11 cellular contexts compared by ENCODE assay signal in the genomic region with DNA sequence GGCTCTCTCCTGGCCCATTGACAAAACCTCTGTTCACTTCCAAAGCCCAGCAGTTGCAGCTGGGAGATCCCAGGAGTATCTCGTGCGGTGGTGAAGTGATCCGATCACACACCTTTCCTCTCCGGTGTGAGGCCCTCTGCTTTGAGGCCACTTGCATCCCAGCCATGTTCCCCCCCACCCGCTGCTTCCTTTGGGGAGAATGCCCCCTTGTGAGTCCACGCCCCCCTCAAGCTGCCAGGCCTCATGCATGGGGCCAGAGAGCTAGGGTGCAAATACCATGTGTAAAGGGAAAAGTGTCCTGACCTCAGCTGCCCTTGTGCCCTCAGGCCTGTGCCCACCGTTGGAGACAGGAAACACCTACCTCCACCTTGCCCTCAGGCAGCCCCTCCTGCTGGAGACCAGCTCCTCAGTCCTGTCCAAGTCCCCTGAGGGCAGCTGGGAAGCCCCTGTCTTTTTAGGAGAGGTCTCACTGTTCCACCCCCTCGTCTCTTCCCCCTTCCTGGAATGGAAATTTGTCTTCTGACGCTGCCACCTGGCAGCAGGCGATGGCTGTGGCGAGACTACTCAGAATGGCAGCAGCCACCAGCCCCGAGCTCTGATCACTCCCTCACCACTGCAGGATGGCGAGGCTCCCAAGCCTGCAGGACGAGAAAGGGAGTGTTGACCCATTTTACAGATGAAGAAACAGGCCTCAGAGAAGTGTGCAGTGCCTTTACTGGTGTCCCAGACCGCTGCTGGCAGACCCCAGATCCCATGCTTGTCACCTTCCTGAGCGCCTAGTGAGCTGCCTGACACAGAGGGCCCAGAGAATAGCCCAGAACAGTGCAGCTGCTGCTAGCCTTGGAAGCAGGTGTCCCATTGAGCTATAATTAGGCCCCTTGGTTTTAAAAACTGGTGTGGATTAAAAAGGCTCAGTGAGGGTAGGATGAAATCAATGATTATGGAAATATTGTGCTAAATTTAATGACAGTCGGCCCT.
DNase-seq lines count a peak whose midpoint lies in the region; ATAC-seq lines count a peak whose summit lies in the region.
"Had no signal": no experiment of that assay in that cellular context is flagged by ENCODE, and none has a peak within 500 bp of the region (broad histone marks: within the 10 kb centered on the region; RNA-seq: fewer than 3 reads in every experiment).

No MANE protein-coding gene starts in this region.

- H3K9me3 Mint-ChIP-seq in CD4-positive, alpha-beta memory T cell = no peaks in the 10 kb centered on the region
- no peaks in the 10 kb centered on the region for H3K9me3 Mint-ChIP-seq in activated CD8-positive, alpha-beta T cell treated with anti-CD3 and anti-CD28 coated beads, Interleukin-2, amount 10 ng/mL, durations not matched to agents 7 days and 5 days (ENCODE audit: insufficient read depth)

- peak overlapping the region in 1 of 2 donors; percentile 28 for H3K9ac ChIP-seq in mucosa of rectum (ENCODE audit: low read depth in 1 of 2, low read length in 2 of 2)

- POLR2A ChIA-PET in CD4-positive, alpha-beta memory T cell (lab: Charles Lee; ENCODE audit: partially characterized antibody) = no interaction called here
- POLR2A ChIA-PET in activated CD8-positive, alpha-beta T cell treated with anti-CD3 and anti-CD28 coated beads, Interleukin-2, amount 10 ng/mL, durations not matched to agents 7 days and 5 days (lab: Charles Lee) = interaction anchor here (1.1 kb wide), 1 partner anchor 663 kb away, joined by 3 read pairs; the partner anchor contains the start of gene PITPNC1

- no peaks in the 10 kb centered on the region for H3K36me3 ChIP-seq in CD4-positive, alpha-beta memory T cell (ENCODE audit: insufficient read depth, low read length)
- H3K36me3 ChIP-seq in mucosa of rectum (ENCODE audit: control insufficient read depth in 2 of 2, insufficient read depth in 2 of 2, low read length in 2 of 2) = no peaks in the 10 kb centered on the region

- DNase-seq in NCI-H1417 (lab: John Stamatoyannopoulos, UW) (peak in 2 of 3 experiments; percentile 53 to 79), NCI-H1417 treated with DMSO at 0.1 percent for 48 hours (lab: John Stamatoyannopoulos, UW) (no peak), NCI-H1694 (lab: John Stamatoyannopoulos, UW) (no peak)
- no peak for DNase-seq in CD4-positive, alpha-beta memory T cell
- no peak for DNase-seq in activated CD8-positive, alpha-beta T cell treated with anti-CD3 and anti-CD28 coated beads, Interleukin-2, amount 10 ng/mL, durations not matched to agents 7 days and 5 days
- DNase-seq: DMS79 treated with DMSO at 0.1 percent for 48 hours, erythroblast, NCI-H774 had no signal

- H3K27me3 ChIP-seq in CD4-positive, alpha-beta memory T cell (ENCODE audit: insufficient read depth, low read length) = no peaks in the 10 kb centered on the region
- H3K27me3 ChIP-seq in mucosa of rectum (ENCODE audit: control insufficient read depth in 2 of 2, insufficient read depth in 2 of 2, low read length in 2 of 2) = no peaks in the 10 kb centered on the region

- intact Hi-C loops in CD4-positive, alpha-beta memory T cell (cut with micrococcal nuclease) = loop anchor here (1.0 to 5.0 kb wide), 3 partner anchors 192 to 578 kb away; no protein-coding TSS in a partner anchor

- no peak overlapping the region for H3K4me3 Mint-ChIP-seq in CD4-positive, alpha-beta memory T cell
- no peak overlapping the region for H3K4me3 Mint-ChIP-seq in activated CD8-positive, alpha-beta T cell treated with anti-CD3 and anti-CD28 coated beads, Interleukin-2, amount 10 ng/mL, durations not matched to agents 7 days and 5 days

- H3K4me1 Mint-ChIP-seq in CD4-positive, alpha-beta memory T cell = peaks cover 16 to 45% (median 30%) of the 10 kb centered on the region in 4 donors
- peaks cover 57% of the 10 kb centered on the region for H3K4me1 Mint-ChIP-seq in activated CD8-positive, alpha-beta T cell treated with anti-CD3 and anti-CD28 coated beads, Interleukin-2, amount 10 ng/mL, durations not matched to agents 7 days and 5 days (ENCODE audit: low read depth)

- H3K9me3 ChIP-seq in CD4-positive, alpha-beta memory T cell (ENCODE audit: control insufficient read depth in 1 of 2, low read length in 2 of 2) = no peaks in the 10 kb centered on the region
- H3K9me3 ChIP-seq in mucosa of rectum (ENCODE audit: control insufficient read depth in 2 of 2, low read length in 2 of 2) = no peaks in the 10 kb centered on the region

- peaks cover 12% of the 10 kb centered on the region for H3K4me1 ChIP-seq in CD4-positive, alpha-beta memory T cell (ENCODE audit: insufficient read depth, low read length)
- H3K4me1 ChIP-seq in mucosa of rectum (ENCODE audit: control insufficient read depth in 2 of 2, insufficient read depth in 2 of 2, low read length in 2 of 2) = peaks cover 26 to 46% of the 10 kb centered on the region in 2 donors

- no peak for ATAC-seq in activated CD8-positive, alpha-beta T cell treated with anti-CD3 and anti-CD28 coated beads, Interleukin-2, amount 10 ng/mL, durations not matched to agents 7 days and 5 days
- ATAC-seq in GM21786 (IDR thresholded peaks at IDR 0.05; ENCODE audit: unreplicated experiment) = no peak
- no peak for ATAC-seq in GM21619 (IDR thresholded peaks at IDR 0.05; ENCODE audit: unreplicated experiment)

- H3K27ac ChIP-seq in CD4-positive, alpha-beta memory T cell (ENCODE audit: low read depth, low read length) = no peak overlapping the region
- peak overlapping the region; percentile 71 to 90 for H3K27ac ChIP-seq in mucosa of rectum (ENCODE audit: low read depth in 2 of 2, low read length in 2 of 2)

- CTCF ChIA-PET in CD4-positive, alpha-beta memory T cell (lab: Charles Lee; ENCODE audit: partially characterized antibody) = interaction anchor here (0.8 to 1.7 kb wide), 6 partner anchors 8 to 515 kb away, joined by 3 to 4 read pairs (median 3); no protein-coding TSS in a partner anchor
- CTCF ChIA-PET in activated CD8-positive, alpha-beta T cell treated with anti-CD3 and anti-CD28 coated beads, Interleukin-2, amount 10 ng/mL, durations not matched to agents 7 days and 5 days (lab: Charles Lee) = interaction anchor here (0.7 to 2.1 kb wide), 15 partner anchors 10 to 507 kb away, joined by 3 to 8 read pairs (median 3); no protein-coding TSS in a partner anchor

- no peaks in the 10 kb centered on the region for H3K27me3 Mint-ChIP-seq in CD4-positive, alpha-beta memory T cell
- H3K27me3 Mint-ChIP-seq in activated CD8-positive, alpha-beta T cell treated with anti-CD3 and anti-CD28 coated beads, Interleukin-2, amount 10 ng/mL, durations not matched to agents 7 days and 5 days (ENCODE audit: low read depth) = no peaks in the 10 kb centered on the region

- peaks cover 26 to 27% of the 10 kb centered on the region in 2 donors for H3K36me3 Mint-ChIP-seq in CD4-positive, alpha-beta memory T cell
- peaks cover 33% of the 10 kb centered on the region for H3K36me3 Mint-ChIP-seq in activated CD8-positive, alpha-beta T cell treated with anti-CD3 and anti-CD28 coated beads, Interleukin-2, amount 10 ng/mL, durations not matched to agents 7 days and 5 days (ENCODE audit: low read depth)

- H3K27ac Mint-ChIP-seq in CD4-positive, alpha-beta memory T cell = peak overlapping the region in 5 of 7 donors; percentile 30 to 86 (median 72)
- H3K27ac Mint-ChIP-seq in activated CD8-positive, alpha-beta T cell treated with anti-CD3 and anti-CD28 coated beads, Interleukin-2, amount 10 ng/mL, durations not matched to agents 7 days and 5 days = peak overlapping the region; percentile 87

- H3K4me3 ChIP-seq in CD4-positive, alpha-beta memory T cell (ENCODE audit: low read length in 2 of 2) = no peak overlapping the region
- no peak overlapping the region for H3K4me3 ChIP-seq in mucosa of rectum (ENCODE audit: low read length in 2 of 2)

Comparison
In these comparisons a context has a peak if more than half of its experiments do, and no peak if none do; other contexts are left out.
1. DNase-seq: peak in NCI-H1417 (2 of 3); none in NCI-H1417 treated with DMSO at 0.1 percent for 48 hours (single experiment), CD4-positive, alpha-beta memory T cell (0 of 5), activated CD8-positive, alpha-beta T cell treated with anti-CD3 and anti-CD28 coated beads, Interleukin-2, amount 10 ng/mL, durations not matched to agents 7 days and 5 days (single experiment) and NCI-H1694 (single experiment).